Comparison of ENCODE assay signal across 1 cellular context in the genomic region with DNA sequence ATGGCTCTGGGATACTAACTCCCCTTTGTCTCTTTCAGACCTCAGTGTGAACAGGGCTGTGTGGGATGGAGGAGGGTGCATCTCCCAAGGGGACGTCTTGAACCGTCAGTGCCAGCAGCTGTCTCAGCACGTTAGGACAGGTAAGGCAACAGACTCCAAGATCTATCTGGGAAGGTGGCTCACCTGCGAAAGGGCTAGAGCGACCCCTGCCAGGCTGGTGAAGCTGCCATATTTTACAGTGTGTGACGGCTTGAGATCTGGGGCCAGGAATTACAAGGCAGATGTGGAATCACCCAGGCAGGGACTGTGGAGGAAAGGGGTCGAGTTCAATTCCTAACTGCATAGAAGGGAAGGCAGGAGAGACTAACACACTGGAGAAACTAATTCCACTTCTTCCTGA.
A peak's percentile ranks its signal among the peaks of the same experiment; 100 is the strongest.
TF ChIP-seq lines count a peak whose summit lies in the region.

No MANE protein-coding gene starts in this region.

TF ChIP-seq in HepG2, 621 proteins besides CTCF, POLR2A, EP300 and RAD21:
- TF ChIP-seq TCF12 (IDR thresholded peaks at IDR 0.05), result no peak
- no peak for TF ChIP-seq TCF12 (CRISPR knock-in tag; IDR thresholded peaks at IDR 0.05)
- no peak for TF ChIP-seq ARHGAP35 (CRISPR knock-in tag; IDR thresholded peaks at IDR 0.05; ENCODE audit: borderline replicate concordance)
- no peak for TF ChIP-seq CAMTA2 (CRISPR knock-in tag; IDR thresholded peaks at IDR 0.05; ENCODE audit: borderline replicate concordance)
- peak; percentile 59 for TF ChIP-seq STAG1 (CRISPR knock-in tag; IDR thresholded peaks at IDR 0.05)
